ENCODE assay signal across 11 cellular contexts in the genomic region with DNA sequence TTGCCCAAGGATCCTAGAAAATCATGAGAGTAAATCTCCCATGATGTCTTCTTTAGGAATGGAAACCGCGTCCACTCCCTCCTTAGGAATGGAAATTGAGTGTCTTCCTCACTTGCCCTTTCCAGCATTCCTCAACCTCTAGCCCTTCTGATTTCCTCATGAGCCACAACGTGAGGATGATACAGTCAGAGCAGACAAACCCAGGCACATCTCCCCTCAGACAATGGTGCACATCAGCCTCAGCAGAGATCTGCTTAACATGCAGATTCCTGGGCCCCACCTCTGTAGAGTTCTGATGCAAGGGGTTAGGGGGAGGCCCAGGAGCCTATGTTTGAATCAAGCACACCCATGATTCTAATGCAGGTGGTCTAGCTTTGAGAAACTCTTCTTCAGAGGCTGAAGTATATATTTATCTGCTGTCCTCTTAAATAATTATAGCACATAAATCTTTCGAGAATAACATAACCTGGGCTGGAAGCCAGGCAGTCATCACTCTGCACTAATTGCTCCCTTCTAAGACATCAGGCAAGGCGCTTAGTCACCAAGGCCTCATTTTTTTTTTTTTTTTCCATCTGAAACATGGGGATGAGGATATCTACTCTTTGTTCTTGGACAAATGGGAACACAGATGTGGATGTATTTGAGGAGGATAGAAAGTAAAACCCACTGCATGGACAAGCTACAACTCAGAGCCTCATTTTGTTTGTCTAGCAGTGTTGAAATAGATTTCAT.
DNase-seq lines count a peak whose midpoint lies in the region; ATAC-seq and TF ChIP-seq lines count a peak whose summit lies in the region.
"Had no signal": no experiment of that assay in that cellular context is flagged by ENCODE, and none has a peak within 500 bp of the region (broad histone marks: within the 10 kb centered on the region; RNA-seq: fewer than 3 reads in every experiment).

No MANE protein-coding gene starts in this region.

- DNase-seq in DMS153 treated with DMSO at 0.1 percent for 48 hours (lab: John Stamatoyannopoulos, UW; ENCODE audit: unreplicated experiment) (peak; percentile 3), DMS153 (lab: John Stamatoyannopoulos, UW) (no peak), RWPE2 (ENCODE audit: low spot score) (no peak), fibroblast of villous mesenchyme (ENCODE audit: low read depth) (peak; percentile 69), NCI-H187 (lab: John Stamatoyannopoulos, UW) (no peak)
- DNase-seq in stimulated activated effector memory CD8-positive, alpha-beta T cell treated with anti-CD3 and anti-CD28 coated beads, Interleukin-12 subunit alpha, Interleukin-12 subunit beta, amount 100 ng/mL, for 72 hours (ENCODE audit: low spot score in 2 of 2), result no peak
- no peak for DNase-seq in activated T-cell treated with anti-CD3 and anti-CD28 coated beads, Interleukin-2, amount 50 U/mL, for 4 hours
- DNase-seq: activated T-cell treated with anti-CD3 and anti-CD28 coated beads for 4 hours, retina had no signal

- TF ChIP-seq CTCF in RWPE2 (IDR thresholded peaks at IDR 0.05; ENCODE audit: poor library complexity, severe bottlenecking) (no peak), fibroblast of villous mesenchyme (IDR thresholded peaks at IDR 0.05; ENCODE audit: insufficient read depth, low read depth, low read length) (no peak)

- H3K36me3 ChIP-seq in RWPE2 (ENCODE audit: low read depth) (no peaks in the 10 kb centered on the region; the same call in 1 of the 2 replicates), subcutaneous abdominal adipose tissue (ENCODE audit: control insufficient read depth in 5 of 5, insufficient read depth in 5 of 5, low read length in 5 of 5) (peaks cover 22 to 69% (median 68%) of the 10 kb centered on the region in 5 donors)

- H3K27me3 ChIP-seq in RWPE2 (ENCODE audit: insufficient read depth, poor library complexity, severe bottlenecking) (no peaks in the 10 kb centered on the region), subcutaneous abdominal adipose tissue (ENCODE audit: control insufficient read depth in 5 of 5, insufficient read depth in 4 of 5, low read length in 5 of 5) (no peaks in the 10 kb centered on the region)

- H3K9ac ChIP-seq in subcutaneous abdominal adipose tissue (ENCODE audit: low read length in 5 of 5), result no peak overlapping the region

- H3K27ac ChIP-seq in RWPE2 (ENCODE audit: poor library complexity, severe bottlenecking) (peak overlapping the region; percentile 81), subcutaneous abdominal adipose tissue (ENCODE audit: low read depth, low read length) (peak overlapping the region; percentile 54)
- H3K27ac ChIP-seq: 22Rv1 had no signal

- H3K27me3 Mint-ChIP-seq in activated T-cell treated with anti-CD3 and anti-CD28 coated beads, Interleukin-2, amount 50 U/mL, for 4 hours (ENCODE audit: low read depth), result no peaks in the 10 kb centered on the region

- H3K36me3 Mint-ChIP-seq in stimulated activated effector memory CD8-positive, alpha-beta T cell treated with anti-CD3 and anti-CD28 coated beads, Interleukin-12 subunit alpha, Interleukin-12 subunit beta, amount 100 ng/mL, for 72 hours, result no peaks in the 10 kb centered on the region
- no peaks in the 10 kb centered on the region for H3K36me3 Mint-ChIP-seq in activated T-cell treated with anti-CD3 and anti-CD28 coated beads, Interleukin-2, amount 50 U/mL, for 4 hours (ENCODE audit: insufficient read depth)

- no peaks in the 10 kb centered on the region for H3K9me3 Mint-ChIP-seq in stimulated activated effector memory CD8-positive, alpha-beta T cell treated with anti-CD3 and anti-CD28 coated beads, Interleukin-12 subunit alpha, Interleukin-12 subunit beta, amount 100 ng/mL, for 72 hours
- no peaks in the 10 kb centered on the region for H3K9me3 Mint-ChIP-seq in activated T-cell treated with anti-CD3 and anti-CD28 coated beads, Interleukin-2, amount 50 U/mL, for 4 hours

- H3K9me3 ChIP-seq in RWPE2 (ENCODE audit: severe bottlenecking), result no peaks in the 10 kb centered on the region
- H3K9me3 ChIP-seq in subcutaneous abdominal adipose tissue (ENCODE audit: control insufficient read depth in 5 of 5, low read length in 5 of 5), result no peaks in the 10 kb centered on the region

- no peak overlapping the region for H3K4me3 Mint-ChIP-seq in stimulated activated effector memory CD8-positive, alpha-beta T cell treated with anti-CD3 and anti-CD28 coated beads, Interleukin-12 subunit alpha, Interleukin-12 subunit beta, amount 100 ng/mL, for 72 hours
- no peak overlapping the region for H3K4me3 Mint-ChIP-seq in activated T-cell treated with anti-CD3 and anti-CD28 coated beads, Interleukin-2, amount 50 U/mL, for 4 hours

- peak; percentile 80 for ATAC-seq in RWPE2 (ENCODE audit: low read depth)
- ATAC-seq in stimulated activated effector memory CD8-positive, alpha-beta T cell treated with anti-CD3 and anti-CD28 coated beads, Interleukin-12 subunit alpha, Interleukin-12 subunit beta, amount 100 ng/mL, for 72 hours, result no peak
- ATAC-seq in activated T-cell treated with anti-CD3 and anti-CD28 coated beads, Interleukin-2, amount 50 U/mL, for 4 hours, result no peak

- no peak overlapping the region for H3K27ac Mint-ChIP-seq in stimulated activated effector memory CD8-positive, alpha-beta T cell treated with anti-CD3 and anti-CD28 coated beads, Interleukin-12 subunit alpha, Interleukin-12 subunit beta, amount 100 ng/mL, for 72 hours

- H3K4me3 ChIP-seq in RWPE2 (ENCODE audit: severe bottlenecking) (no peak overlapping the region), fibroblast of villous mesenchyme (ENCODE audit: low read depth, low read length) (no peak overlapping the region), subcutaneous abdominal adipose tissue (ENCODE audit: low read depth in 1 of 5, low read length in 5 of 5) (no peak overlapping the region)

- no peaks in the 10 kb centered on the region for H3K4me1 Mint-ChIP-seq in stimulated activated effector memory CD8-positive, alpha-beta T cell treated with anti-CD3 and anti-CD28 coated beads, Interleukin-12 subunit alpha, Interleukin-12 subunit beta, amount 100 ng/mL, for 72 hours
- no peaks in the 10 kb centered on the region for H3K4me1 Mint-ChIP-seq in activated T-cell treated with anti-CD3 and anti-CD28 coated beads, Interleukin-2, amount 50 U/mL, for 4 hours (ENCODE audit: low read depth)

- peaks cover 13% of the 10 kb centered on the region for H3K4me1 ChIP-seq in RWPE2 (ENCODE audit: insufficient read depth, poor library complexity, severe bottlenecking)
- peaks cover 0 to 9% (median 7%) of the 10 kb centered on the region in 5 donors for H3K4me1 ChIP-seq in subcutaneous abdominal adipose tissue (ENCODE audit: control insufficient read depth in 5 of 5, insufficient read depth in 5 of 5, low read length in 5 of 5)

Comparison
In these comparisons a context has a peak if more than half of its experiments do, and no peak if none do; other contexts are left out.
1. DNase-seq: peak in DMS153 treated with DMSO at 0.1 percent for 48 hours (single experiment) and fibroblast of villous mesenchyme (single experiment); none in DMS153 (single experiment), RWPE2 (single experiment), NCI-H187 (0 of 2), stimulated activated effector memory CD8-positive, alpha-beta T cell treated with anti-CD3 and anti-CD28 coated beads, Interleukin-12 subunit alpha, Interleukin-12 subunit beta, amount 100 ng/mL, for 72 hours (0 of 2) and activated T-cell treated with anti-CD3 and anti-CD28 coated beads, Interleukin-2, amount 50 U/mL, for 4 hours (single experiment).